16 cellular contexts compared by ENCODE assay signal in the genomic region with DNA sequence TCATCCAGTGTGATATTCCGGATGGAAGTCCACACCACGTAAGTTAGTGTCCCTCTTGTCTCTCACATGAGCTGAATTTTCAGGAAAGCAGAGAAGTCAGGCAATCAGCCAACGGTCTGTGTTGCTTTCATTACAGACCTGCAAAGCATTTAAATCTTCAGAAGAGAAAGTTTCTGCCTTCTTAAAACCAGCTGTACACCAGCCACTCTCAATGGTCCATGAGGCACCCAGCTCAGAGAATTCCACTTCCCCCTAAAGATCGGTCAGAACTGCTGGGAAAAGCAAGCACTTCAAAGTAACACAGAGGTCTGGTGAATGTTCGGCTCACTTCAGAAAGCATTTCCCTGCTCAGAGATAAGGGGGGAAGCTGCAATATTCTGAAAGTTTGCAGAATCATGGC.
A peak's percentile ranks its signal among the peaks of the same experiment; 100 is the strongest.
DNase-seq lines count a peak whose midpoint lies in the region; ATAC-seq and TF ChIP-seq lines count a peak whose summit lies in the region.
"Had no signal": no experiment of that assay in that cellular context is flagged by ENCODE, and none has a peak within 500 bp of the region (broad histone marks: within the 10 kb centered on the region; RNA-seq: fewer than 3 reads in every experiment).

No MANE protein-coding gene starts in this region.

- no peaks in the 10 kb centered on the region for H3K9me3 ChIP-seq in breast epithelium
- H3K9me3 ChIP-seq in upper lobe of right lung = no peaks in the 10 kb centered on the region
- H3K9me3 ChIP-seq: A549, adrenal gland had no signal

- TF ChIP-seq CTCF in MCF 10A (IDR thresholded peaks at IDR 0.05; ENCODE audit: unreplicated experiment) (no peak), breast epithelium (IDR thresholded peaks at IDR 0.05) (no peak), mesothelial cell of epicardium (IDR thresholded peaks at IDR 0.05; ENCODE audit: unreplicated experiment) (no peak), upper lobe of right lung (IDR thresholded peaks at IDR 0.05) (no peak), RWPE1 (conservative IDR thresholded peaks at IDR 0.05; ENCODE audit: low read depth) (no peak)

- no peaks in the 10 kb centered on the region for H3K9me3 Mint-ChIP-seq in MCF 10A (ENCODE audit: unreplicated experiment)
- no peaks in the 10 kb centered on the region for H3K9me3 Mint-ChIP-seq in mesothelial cell of epicardium
- peaks cover 4% of the 10 kb centered on the region for H3K9me3 Mint-ChIP-seq in activated CD8-positive, alpha-beta memory T cell treated with anti-CD3 and anti-CD28 coated beads, Interleukin-2, amount 10 ng/mL, durations not matched to agents 7 days and 5 days (ENCODE audit: low read depth)

- H3K4me3 ChIP-seq in breast epithelium (no peak overlapping the region), upper lobe of right lung (no peak overlapping the region)
- H3K4me3 ChIP-seq: A549, adrenal gland had no signal

- no peak for TF ChIP-seq POLR2A in breast epithelium (IDR thresholded peaks at IDR 0.05)

- ATAC-seq in upper lobe of right lung = peak; percentile 36
- no peak for ATAC-seq in activated CD8-positive, alpha-beta memory T cell treated with anti-CD3 and anti-CD28 coated beads, Interleukin-2, amount 10 ng/mL, durations not matched to agents 7 days and 5 days
- ATAC-seq: A549 had no signal

- no peak overlapping the region for H3K4me3 Mint-ChIP-seq in MCF 10A (ENCODE audit: unreplicated experiment)
- peak overlapping the region; percentile 2 for H3K4me3 Mint-ChIP-seq in mesothelial cell of epicardium
- no peak overlapping the region for H3K4me3 Mint-ChIP-seq in activated CD8-positive, alpha-beta memory T cell treated with anti-CD3 and anti-CD28 coated beads, Interleukin-2, amount 10 ng/mL, durations not matched to agents 7 days and 5 days
- H3K4me3 Mint-ChIP-seq: naive B cell had no signal

- no peaks in the 10 kb centered on the region for H3K36me3 Mint-ChIP-seq in MCF 10A (ENCODE audit: insufficient read depth, unreplicated experiment)
- H3K36me3 Mint-ChIP-seq in mesothelial cell of epicardium = no peaks in the 10 kb centered on the region
- H3K36me3 Mint-ChIP-seq in activated CD8-positive, alpha-beta memory T cell treated with anti-CD3 and anti-CD28 coated beads, Interleukin-2, amount 10 ng/mL, durations not matched to agents 7 days and 5 days = no peaks in the 10 kb centered on the region
- H3K36me3 Mint-ChIP-seq: naive B cell had no signal

- H3K4me1 ChIP-seq in breast epithelium = no peaks in the 10 kb centered on the region
- peaks cover 18% of the 10 kb centered on the region for H3K4me1 ChIP-seq in upper lobe of right lung
- H3K4me1 ChIP-seq: A549, adrenal gland had no signal

- POLR2A ChIA-PET in MCF 10A (lab: Yijun Ruan, JAX) (interaction anchor here (0.6 kb wide), 1 partner anchor 894 kb away, joined by 5 read pairs; no protein-coding TSS in a partner anchor), RWPE1 (lab: Yijun Ruan, JAX; ENCODE audit: low non-redundant PET) (no interaction called here)

- no TSS peak for BruUV-seq in MCF 10A (replicated peaks; lab: Mats Ljungman, UMichigan)

- H3K36me3 ChIP-seq in breast epithelium (no peaks in the 10 kb centered on the region), upper lobe of right lung (no peaks in the 10 kb centered on the region)
- H3K36me3 ChIP-seq: adrenal gland had no signal

- DNase-seq in MCF 10A (ENCODE audit: unreplicated experiment) (no peak), breast epithelium (ENCODE audit: low spot score in 2 of 2) (no peak), epithelial cell of prostate (ENCODE audit: low read depth, low spot score) (no peak), mesothelial cell of epicardium (ENCODE audit: low spot score in 2 of 2, unreplicated experiment in 2 of 2) (peak in 1 of 2 experiments; percentile 23), upper lobe of right lung (no peak), RWPE1 (ENCODE audit: low spot score) (no peak), NCI-H146 (lab: John Stamatoyannopoulos, UW) (no peak)
- no peak for DNase-seq in activated CD8-positive, alpha-beta memory T cell treated with anti-CD3 and anti-CD28 coated beads, Interleukin-2, amount 10 ng/mL, durations not matched to agents 7 days and 5 days
- DNase-seq: activated CD4-positive, alpha-beta T cell treated with anti-CD3 and anti-CD28 coated beads for 48 hours; activated T-cell treated with anti-CD3 and anti-CD28 coated beads, Interleukin-2, amount 50 U/mL, for 48 hours; adrenal gland; naive B cell; NCI-H1417; NCI-H510A treated with DMSO at 0.1 percent for 48 hours; T-helper 2 cell had no signal

- H3K27me3 ChIP-seq in breast epithelium (no peaks in the 10 kb centered on the region), upper lobe of right lung (no peaks in the 10 kb centered on the region)
- H3K27me3 ChIP-seq: adrenal gland had no signal

- peak overlapping the region; percentile 69 for H3K27ac Mint-ChIP-seq in MCF 10A (ENCODE audit: low read depth, unreplicated experiment)
- H3K27ac Mint-ChIP-seq in mesothelial cell of epicardium = peak overlapping the region; percentile 51
- no peak overlapping the region for H3K27ac Mint-ChIP-seq in activated CD8-positive, alpha-beta memory T cell treated with anti-CD3 and anti-CD28 coated beads, Interleukin-2, amount 10 ng/mL, durations not matched to agents 7 days and 5 days
- H3K27ac Mint-ChIP-seq: naive B cell had no signal

- H3K4me1 Mint-ChIP-seq in MCF 10A (ENCODE audit: insufficient read depth, unreplicated experiment) = peaks cover 38% of the 10 kb centered on the region
- H3K4me1 Mint-ChIP-seq in mesothelial cell of epicardium = peaks cover 29% of the 10 kb centered on the region
- H3K4me1 Mint-ChIP-seq in activated CD8-positive, alpha-beta memory T cell treated with anti-CD3 and anti-CD28 coated beads, Interleukin-2, amount 10 ng/mL, durations not matched to agents 7 days and 5 days = no peaks in the 10 kb centered on the region
- H3K4me1 Mint-ChIP-seq: naive B cell had no signal

- CTCF ChIA-PET in MCF 10A (lab: Yijun Ruan, JAX) = interaction anchor here (0.6 to 1.3 kb wide), 2 partner anchors 26 to 81 kb away, joined by 3 read pairs; no protein-coding TSS in a partner anchor
- CTCF ChIA-PET in activated CD8-positive, alpha-beta memory T cell treated with anti-CD3 and anti-CD28 coated beads, Interleukin-2, amount 10 ng/mL, durations not matched to agents 7 days and 5 days (lab: Charles Lee) = no interaction called here
- CTCF ChIA-PET in RWPE1 (lab: Yijun Ruan, JAX) = no interaction called here

- no peaks in the 10 kb centered on the region for H3K27me3 Mint-ChIP-seq in MCF 10A (ENCODE audit: insufficient read depth, unreplicated experiment)
- H3K27me3 Mint-ChIP-seq in mesothelial cell of epicardium (ENCODE audit: low read depth) = no peaks in the 10 kb centered on the region
- H3K27me3 Mint-ChIP-seq in activated CD8-positive, alpha-beta memory T cell treated with anti-CD3 and anti-CD28 coated beads, Interleukin-2, amount 10 ng/mL, durations not matched to agents 7 days and 5 days = no peaks in the 10 kb centered on the region
- H3K27me3 Mint-ChIP-seq: naive B cell had no signal

- no peak overlapping the region for H3K27ac ChIP-seq in breast epithelium
- H3K27ac ChIP-seq in epithelial cell of prostate = peak overlapping the region; percentile 48
- no peak overlapping the region for H3K27ac ChIP-seq in upper lobe of right lung
- H3K27ac ChIP-seq in RWPE1 = no peak overlapping the region
- H3K27ac ChIP-seq: A549, adrenal gland had no signal

- intact Hi-C loops in MCF 10A (cut with micrococcal nuclease) = no loop called here
- intact Hi-C loops in breast epithelium (cut with DNase I; ENCODE audit: low total_unique reads) = no loop called here
- intact Hi-C loops in upper lobe of right lung (cut with DNase I) = no loop called here
